18 cellular contexts compared by ENCODE assay signal in genomic region chr2:142834003-142834402, GRCh38. TPM values are rescaled to one million over a fixed set of nuclear protein-coding genes. Genes with fewer than 3 reads are reported as not detected.
DNase-seq lines count a peak whose midpoint lies in the region; ATAC-seq and FAIRE-seq lines count a peak whose summit lies in the region.
"Had no signal": no experiment of that assay in that cellular context is flagged by ENCODE, and none has a peak within 500 bp of the region (broad histone marks: within the 10 kb centered on the region; RNA-seq: fewer than 3 reads in every experiment).

No MANE protein-coding gene starts in this region.

- ATAC-seq in activated T-cell treated with anti-CD3 and anti-CD28 coated beads, Interleukin-2, amount 50 U/mL, for 72 hours (replicated peaks in 1 of 2): no peak
- no peak for ATAC-seq in activated T-cell treated with anti-CD3 and anti-CD28 coated beads, Interleukin-2, amount 50 U/mL, for 4 hours
- ATAC-seq: body of pancreas, Panc1, T-cell had no signal

- FAIRE-seq in frontal cortex (lab: Jason Lieb, UNC): peak; percentile 42
- FAIRE-seq: kidney had no signal

- peak overlapping the region; percentile 41 for H3K27ac Mint-ChIP-seq in activated T-cell treated with anti-CD3 and anti-CD28 coated beads, Interleukin-2, amount 50 U/mL, for 72 hours
- H3K27ac Mint-ChIP-seq: T-cell had no signal

- H3K4me3 Mint-ChIP-seq in activated T-cell treated with anti-CD3 and anti-CD28 coated beads, Interleukin-2, amount 50 U/mL, for 72 hours: no peak overlapping the region
- no peak overlapping the region for H3K4me3 Mint-ChIP-seq in activated T-cell treated with anti-CD3 and anti-CD28 coated beads, Interleukin-2, amount 50 U/mL, for 4 hours
- H3K4me3 Mint-ChIP-seq: T-cell had no signal

- H3K4me1 Mint-ChIP-seq in activated T-cell treated with anti-CD3 and anti-CD28 coated beads, Interleukin-2, amount 50 U/mL, for 72 hours (ENCODE audit: low read depth): no peaks in the 10 kb centered on the region
- H3K4me1 Mint-ChIP-seq in activated T-cell treated with anti-CD3 and anti-CD28 coated beads, Interleukin-2, amount 50 U/mL, for 4 hours (ENCODE audit: low read depth): no peaks in the 10 kb centered on the region
- H3K4me1 Mint-ChIP-seq: T-cell had no signal

- no peaks in the 10 kb centered on the region for H3K27me3 Mint-ChIP-seq in activated T-cell treated with anti-CD3 and anti-CD28 coated beads, Interleukin-2, amount 50 U/mL, for 72 hours (ENCODE audit: low read depth)
- peaks cover 2% of the 10 kb centered on the region for H3K27me3 Mint-ChIP-seq in activated T-cell treated with anti-CD3 and anti-CD28 coated beads, Interleukin-2, amount 50 U/mL, for 4 hours (ENCODE audit: low read depth)
- H3K27me3 Mint-ChIP-seq: T-cell had no signal

- DNase-seq in activated T-cell treated with anti-CD3 and anti-CD28 coated beads, Interleukin-2, amount 50 U/mL, for 72 hours: no peak
- DNase-seq in activated T-cell treated with anti-CD3 and anti-CD28 coated beads, Interleukin-2, amount 50 U/mL, for 4 hours: no peak
- peak; percentile 36 for DNase-seq in astrocyte of the hippocampus (ENCODE audit: low read depth, low spot score)
- no peak for DNase-seq in frontal cortex (ENCODE audit: low spot score in 2 of 2)
- DNase-seq in SIG-M5 treated with dmso at 0.1 percent for 504 hours (lab: John Stamatoyannopoulos, UW; ENCODE audit: unreplicated experiment): no peak
- no peak for DNase-seq in islet precursor cell
- no peak for DNase-seq in retina
- DNase-seq in midbrain (lab: John Stamatoyannopoulos, UW): no peak
- DNase-seq: activated CD4-positive, CD25-positive, alpha-beta regulatory T cell; body of pancreas; GDM1; kidney; MG63; NCI-H2029; ovary; spleen; T-cell had no signal

- no peaks in the 10 kb centered on the region for H3K36me3 Mint-ChIP-seq in activated T-cell treated with anti-CD3 and anti-CD28 coated beads, Interleukin-2, amount 50 U/mL, for 72 hours (ENCODE audit: insufficient read depth in 2 of 2)
- H3K36me3 Mint-ChIP-seq in activated T-cell treated with anti-CD3 and anti-CD28 coated beads, Interleukin-2, amount 50 U/mL, for 4 hours (ENCODE audit: insufficient read depth): no peaks in the 10 kb centered on the region
- H3K36me3 Mint-ChIP-seq: T-cell had no signal

- H3K9me3 Mint-ChIP-seq in activated T-cell treated with anti-CD3 and anti-CD28 coated beads, Interleukin-2, amount 50 U/mL, for 72 hours: no peaks in the 10 kb centered on the region
- H3K9me3 Mint-ChIP-seq in activated T-cell treated with anti-CD3 and anti-CD28 coated beads, Interleukin-2, amount 50 U/mL, for 4 hours: no peaks in the 10 kb centered on the region
- H3K9me3 Mint-ChIP-seq: T-cell had no signal

RNA-seq across cellular contexts. Expression of gene KYNU, which starts 43.5 kb away (rescaled TPM):
- under 1 TPM; 0.14 to 0.35 TPM for total RNA-seq in activated T-cell treated with anti-CD3 and anti-CD28 coated beads, Interleukin-2, amount 50 U/mL, for 72 hours
- total RNA-seq in activated T-cell treated with anti-CD3 and anti-CD28 coated beads, Interleukin-2, amount 50 U/mL, for 4 hours: 1 to 10 TPM in 2 of 3 donors, under 1 TPM in 1; 0.83 to 1.5 (median 1.1) TPM
- under 0.01 TPM for total RNA-seq in frontal cortex
